1 cellular context compared by ENCODE assay signal in the genomic region with DNA sequence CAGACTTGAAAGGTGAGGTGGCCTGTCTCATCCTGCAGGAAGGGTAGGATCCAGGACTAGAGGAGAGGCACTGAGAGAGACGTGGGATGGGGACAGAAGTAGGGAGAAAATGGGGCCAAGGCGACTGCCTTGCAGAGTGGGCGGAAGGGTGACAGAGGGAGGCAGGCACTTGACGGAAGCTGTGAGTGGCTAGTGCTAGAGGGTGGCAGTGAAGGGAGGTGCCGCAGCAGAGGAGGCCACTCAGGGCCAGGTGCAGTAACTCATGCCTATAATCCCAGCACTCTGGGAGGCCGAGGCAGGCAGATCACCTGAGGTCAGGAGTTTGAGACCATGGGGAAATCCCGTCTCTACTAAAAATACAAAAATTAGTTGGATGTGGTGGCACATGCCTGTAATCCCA.
TF ChIP-seq lines count a peak whose summit lies in the region.

No MANE protein-coding gene starts in this region.

TF ChIP-seq in A549, 52 proteins besides CTCF, POLR2A, EP300 and RAD21 (continued from another document):
- TF ChIP-seq HMGXB4 (CRISPR knock-in tag; IDR thresholded peaks at IDR 0.05; ENCODE audit: borderline replicate concordance) (no peak), MYC (IDR thresholded peaks at IDR 0.05; ENCODE audit: borderline replicate concordance, low read length) (no peak), CHD4 (IDR thresholded peaks at IDR 0.05; ENCODE audit: borderline replicate concordance) (no peak), CBX2 (IDR thresholded peaks at IDR 0.05; ENCODE audit: borderline replicate concordance, low read depth) (no peak), EHF (CRISPR knock-in tag; IDR thresholded peaks at IDR 0.05) (no peak), HEYL (CRISPR knock-in tag; IDR thresholded peaks at IDR 0.05) (no peak), TFCP2L1 (CRISPR knock-in tag; IDR thresholded peaks at IDR 0.05) (no peak), CHD2 (IDR thresholded peaks at IDR 0.05; ENCODE audit: low read length, partially characterized antibody) (no peak)
